Comparison of ENCODE assay signal across 8 cellular contexts in the genomic region with DNA sequence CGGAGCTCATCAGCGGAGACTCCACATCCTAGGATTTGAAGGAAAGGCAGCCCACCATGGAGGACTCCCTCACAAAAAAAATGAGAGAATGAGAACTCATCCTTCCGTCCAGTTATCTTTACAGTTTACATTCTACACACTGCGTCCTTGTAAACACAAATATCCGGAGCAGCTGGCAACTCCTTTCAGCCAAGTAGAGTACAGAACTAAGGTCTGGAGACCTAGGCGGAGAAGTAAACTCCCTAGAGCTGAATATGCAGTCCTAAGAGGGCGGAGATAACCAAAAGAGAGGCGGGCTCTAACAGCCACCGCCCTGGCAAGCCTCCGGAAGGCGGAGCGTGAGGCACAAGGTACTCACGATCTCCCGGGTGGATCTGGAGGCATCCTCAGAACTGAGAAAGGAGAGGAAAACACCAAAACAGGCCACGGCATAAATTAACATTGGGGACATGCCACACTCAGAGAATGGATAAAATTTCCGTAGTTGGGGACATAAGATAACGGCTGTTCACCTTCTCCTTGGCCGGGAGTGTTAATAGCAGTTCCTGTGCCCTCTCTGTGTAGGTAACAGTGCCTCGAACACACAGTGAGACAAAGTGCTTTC. TPM values are rescaled to one million over a fixed set of nuclear protein-coding genes. Genes with fewer than 3 reads are reported as not detected.
DNase-seq lines count a peak whose midpoint lies in the region; ATAC-seq, FAIRE-seq and TF ChIP-seq lines count a peak whose summit lies in the region.

No MANE protein-coding gene starts in this region.

- H3K79me2 ChIP-seq in OCI-LY3 (ENCODE audit: low read length) (peaks cover 55% of the 10 kb centered on the region), endothelial cell of umbilical vein (ENCODE audit: control insufficient read depth, insufficient read depth, low read length) (peaks cover 29% of the 10 kb centered on the region)

- H3K9me3 ChIP-seq in OCI-LY3 (ENCODE audit: insufficient read depth, low read length) (no peaks in the 10 kb centered on the region), endothelial cell of umbilical vein (replicated peaks; ENCODE audit: control insufficient read depth, insufficient read depth, low read length) (no peaks in the 10 kb centered on the region), mucosa of descending colon (no peaks in the 10 kb centered on the region)

- ATAC-seq in mucosa of descending colon (peak; percentile 28), HG03442 (IDR thresholded peaks at IDR 0.05; ENCODE audit: unreplicated experiment) (no peak)

- CTCF ChIA-PET in endothelial cell of umbilical vein (lab: Charles Lee) = interaction anchor here (0.7 to 3.2 kb wide), 6 partner anchors 19 to 195 kb away, joined by 3 to 21 read pairs (median 4); a partner anchor contains a TSS

- dilution Hi-C loops in endothelial cell of umbilical vein (cut with MboI; ENCODE audit: extremely low pct_ligation_motif_present, low sequenced_read_pairs) = loop anchor here (25.0 kb wide), 1 partner anchor 135 kb away; a partner anchor contains a TSS

- no peak for FAIRE-seq in endothelial cell of umbilical vein (lab: Jason Lieb, UNC)

- no peak for TF ChIP-seq CTCF in C4-2B (conservative IDR thresholded peaks at IDR 0.05)
- no peak for TF ChIP-seq CTCF in OCI-LY3 (IDR thresholded peaks at IDR 0.05; ENCODE audit: low read depth, low read length)
- no peak for TF ChIP-seq CTCF in endothelial cell of umbilical vein (IDR thresholded peaks at IDR 0.05; ENCODE audit: extremely low read depth in 1 of 2, insufficient read depth in 1 of 2, low read depth in 1 of 2, low read length in 2 of 2)
- TF ChIP-seq CTCF in mucosa of descending colon (IDR thresholded peaks at IDR 0.05) = no peak

- DNase-seq in HUDEP-2 (lab: John Stamatoyannopoulos, UW; ENCODE audit: unreplicated experiment in 76 of 76) (peak in 75 of 76 experiments; percentile 15 to 90 (median 75)), activated T-cell treated with anti-CD3 and anti-CD28 coated beads for 1 hour (ENCODE audit: low read depth) (peak; percentile 64), endothelial cell of umbilical vein (ENCODE audit: low read depth, low spot score) (peak; percentile 76), mucosa of descending colon (peak; percentile 91 to 94 (median 93))
- peak; percentile 56 for DNase-seq in stimulated activated CD8-positive, alpha-beta memory T cell treated with anti-CD3 and anti-CD28 coated beads, Interleukin-4, amount 100 ng/mL, for 24 hours (ENCODE audit: low read depth)

- H4K20me1 ChIP-seq in OCI-LY3 (ENCODE audit: insufficient read depth, low read length) (peaks cover 34% of the 10 kb centered on the region), endothelial cell of umbilical vein (replicated peaks; ENCODE audit: control insufficient read depth, extremely low read depth, insufficient read depth, low read length) (peaks cover 3% of the 10 kb centered on the region)

- H3K36me3 ChIP-seq in OCI-LY3 (replicated peaks; ENCODE audit: low read depth, low read length) (peaks cover 3% of the 10 kb centered on the region), endothelial cell of umbilical vein (ENCODE audit: control insufficient read depth in 2 of 2, extremely low read depth in 1 of 2, insufficient read depth in 2 of 2, low read length in 2 of 2) (no peaks in the 10 kb centered on the region), mucosa of descending colon (ENCODE audit: low read depth) (peaks cover 4% of the 10 kb centered on the region)

- peak overlapping the region; percentile 95 for H3K27ac ChIP-seq in C4-2B
- H3K27ac ChIP-seq in OCI-LY3 (ENCODE audit: low read length) = peak overlapping the region; percentile 91
- H3K27ac ChIP-seq in endothelial cell of umbilical vein (ENCODE audit: insufficient read depth, low read depth, low read length) = peak overlapping the region; percentile 78

- POLR2A ChIA-PET in endothelial cell of umbilical vein (lab: Charles Lee) = interaction anchor here (1.7 kb wide), 1 partner anchor 84 kb away, joined by 8 read pairs; a partner anchor contains a TSS

- BruUV-seq in endothelial cell of umbilical vein (replicated peaks; lab: Mats Ljungman, UMichigan) = TSS peak; percentile 43

- H3K4me1 ChIP-seq in OCI-LY3 (ENCODE audit: low read length) (peaks cover 17% of the 10 kb centered on the region), endothelial cell of umbilical vein (ENCODE audit: control insufficient read depth, extremely low read depth, insufficient read depth, low read length) (peaks cover 29% of the 10 kb centered on the region), mucosa of descending colon (ENCODE audit: low read depth) (peaks cover 10% of the 10 kb centered on the region)

- H3K4me3 ChIP-seq in OCI-LY3 (ENCODE audit: low read length) = peak overlapping the region; percentile 90
- peak overlapping the region; percentile 45 to 84 (median 58) for H3K4me3 ChIP-seq in endothelial cell of umbilical vein (replicated peaks in 1 of 3; ENCODE audit: insufficient read depth in 1 of 3, low read depth in 1 of 3, low read length in 3 of 3)
- H3K4me3 ChIP-seq in mucosa of descending colon = peak overlapping the region; percentile 49

- H3K9me1 ChIP-seq in endothelial cell of umbilical vein (replicated peaks; ENCODE audit: control insufficient read depth, extremely low read depth, insufficient read depth, low read length) = no peaks in the 10 kb centered on the region

- peak overlapping the region; percentile 98 for H3K9ac ChIP-seq in OCI-LY3 (ENCODE audit: low read length)
- H3K9ac ChIP-seq in endothelial cell of umbilical vein (replicated peaks; ENCODE audit: extremely low read depth, insufficient read depth, low read length) = peak overlapping the region; percentile 85

- H2AFZ ChIP-seq in OCI-LY3 (ENCODE audit: low read depth, low read length) = no peak overlapping the region
- H2AFZ ChIP-seq in endothelial cell of umbilical vein (ENCODE audit: low read depth, low read length) = peak overlapping the region; percentile 44

- intact Hi-C loops in endothelial cell of umbilical vein (cut with micrococcal nuclease) = loop anchor here (2.0 to 5.0 kb wide), 4 partner anchors 186 to 490 kb away; no protein-coding TSS in a partner anchor
- intact Hi-C loops in mucosa of descending colon (cut with DNase I, micrococcal nuclease) = loop anchor here in 1 of 2 donors (10.0 kb wide), 1 partner anchor 192 kb away; a partner anchor contains a TSS

- no peak for TF ChIP-seq POLR2A in endothelial cell of umbilical vein (IDR thresholded peaks at IDR 0.05; ENCODE audit: low read depth, low read length)

- peak overlapping the region; percentile 92 for H3K4me2 ChIP-seq in OCI-LY3 (ENCODE audit: low read length)
- peak overlapping the region; percentile 97 for H3K4me2 ChIP-seq in endothelial cell of umbilical vein (ENCODE audit: insufficient read depth, low read length)

- H3K27me3 ChIP-seq in OCI-LY3 (ENCODE audit: low read depth, low read length) (no peaks in the 10 kb centered on the region), endothelial cell of umbilical vein (ENCODE audit: control insufficient read depth in 2 of 2, insufficient read depth in 2 of 2, low read length in 2 of 2) (no peaks in the 10 kb centered on the region)

TF ChIP-seq in endothelial cell of umbilical vein, 7 proteins besides CTCF, POLR2A, EP300 and RAD21:
- TF ChIP-seq POLR2AphosphoS5 (IDR thresholded peaks at IDR 0.05; ENCODE audit: insufficient read depth, low read depth, low read length) (peak; percentile 7), JUN (IDR thresholded peaks at IDR 0.05; ENCODE audit: borderline replicate concordance, insufficient read depth, insufficient read length, low read depth) (no peak)
TF ChIP-seq in endothelial cell of umbilical vein: peak in this region for 1.

RNA-seq across cellular contexts. Expression of a gene that starts 1.0 kb away (rescaled TPM):
- total RNA-seq in endothelial cell of umbilical vein = 44.5 and 50.5 TPM in 2 replicates
- polyA plus RNA-seq in endothelial cell of umbilical vein = 30.6 and 33.7 TPM in 2 replicates
- 20.1 and 23.1 TPM in 2 replicates for polyA plus RNA-seq in endothelial cell of umbilical vein (2011; cell fraction: cytosol; rRNA removed)
- polyA plus RNA-seq in endothelial cell of umbilical vein (2011; cell fraction: nucleus; rRNA removed) = 32.9 and 34.7 TPM in 2 replicates
- 19.2 and 20.3 TPM in 2 replicates for polyA plus RNA-seq in endothelial cell of umbilical vein (2012)
- polyA minus RNA-seq in endothelial cell of umbilical vein = 59.3 and 62.0 TPM in 2 replicates
- polyA minus RNA-seq in endothelial cell of umbilical vein (2011; cell fraction: cytosol; rRNA and poly(A)+ RNA removed) = 32.8 TPM
- 38.5 and 48.7 TPM in 2 replicates for polyA minus RNA-seq in endothelial cell of umbilical vein (2011; cell fraction: nucleus; rRNA and poly(A)+ RNA removed)
- 10 to 100 TPM; 52.6 to 75.3 (median 60.6) TPM for total RNA-seq in mucosa of descending colon
